ENCODE assay signal across 1 cellular context in genomic region chr19:46904114-46905060, GRCh38.
TF ChIP-seq lines count a peak whose summit lies in the region.

No MANE protein-coding gene starts in this region.

TF ChIP-seq in K562, 482 proteins besides CTCF, POLR2A, EP300 and RAD21 (continued from another document):
- no peak for TF ChIP-seq RREB1 (CRISPR knock-in tag; IDR thresholded peaks at IDR 0.05)
